1 cellular context compared by ENCODE assay signal in genomic region chr14:52399104-52399503, GRCh38.
TF ChIP-seq lines count a peak whose summit lies in the region.

No MANE protein-coding gene starts in this region.

TF ChIP-seq in GM23338, 12 proteins besides CTCF, POLR2A, EP300 and RAD21 (continued from another document):
- no peak for TF ChIP-seq REST (IDR thresholded peaks at IDR 0.05; ENCODE audit: unreplicated experiment)
- TF ChIP-seq, protein P1, sequence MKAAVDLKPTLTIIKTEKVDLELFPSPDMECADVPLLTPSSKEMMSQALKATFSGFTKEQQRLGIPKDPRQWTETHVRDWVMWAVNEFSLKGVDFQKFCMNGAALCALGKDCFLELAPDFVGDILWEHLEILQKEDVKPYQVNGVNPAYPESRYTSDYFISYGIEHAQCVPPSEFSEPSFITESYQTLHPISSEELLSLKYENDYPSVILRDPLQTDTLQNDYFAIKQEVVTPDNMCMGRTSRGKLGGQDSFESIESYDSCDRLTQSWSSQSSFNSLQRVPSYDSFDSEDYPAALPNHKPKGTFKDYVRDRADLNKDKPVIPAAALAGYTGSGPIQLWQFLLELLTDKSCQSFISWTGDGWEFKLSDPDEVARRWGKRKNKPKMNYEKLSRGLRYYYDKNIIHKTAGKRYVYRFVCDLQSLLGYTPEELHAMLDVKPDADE (IDR thresholded peaks at IDR 0.05) = no peak
TF ChIP-seq in GM23338: peak in this region for 0.
